In genomic region chr2:85899284-85899683, GRCh38 we compare ENCODE assay signal across 20 cellular contexts.
"Had no signal": no experiment of that assay in that cellular context is flagged by ENCODE, and none has a peak within 500 bp of the region (broad histone marks: within the 10 kb centered on the region; RNA-seq: fewer than 3 reads in every experiment).

No MANE protein-coding gene starts in this region.

- H3K4me3 ChIP-seq: adrenal gland, neural progenitor cell, psoas muscle, right atrium auricular region, spleen, tibial nerve had no signal

- H3K27ac ChIP-seq: adrenal gland, neural progenitor cell, psoas muscle, right atrium auricular region, spleen, tibial nerve had no signal

- ATAC-seq: activated CD8-positive, alpha-beta memory T cell treated with anti-CD3 and anti-CD28 coated beads, Interleukin-2, amount 10 ng/mL, durations not matched to agents 7 days and 5 days; effector memory CD8-positive, alpha-beta T cell; esophagus mucosa had no signal

- H3K27ac Mint-ChIP-seq: activated CD8-positive, alpha-beta memory T cell treated with anti-CD3 and anti-CD28 coated beads, Interleukin-2, amount 10 ng/mL, durations not matched to agents 7 days and 5 days; activated naive CD4-positive, alpha-beta T cell treated with anti-CD3 and anti-CD28 coated beads, Interleukin-2, amount 50 U/mL, for 24 hours; activated T-helper 1 cell treated with anti-CD3 and anti-CD28 coated beads, Interleukin-12 subunit alpha, Interleukin-12 subunit beta, Interleukin-2, Interleukin-4 antibody, amounts not matched to agents 30 ng/mL and 10 ng/mL and 1 ng/mL, durations not matched to agents 14 hours and 24 hours and 36 hours; memory B cell; neural progenitor cell had no signal

- DNase-seq: activated CD4-positive, alpha-beta memory T cell treated with anti-CD3 and anti-CD28 coated beads for 36 hours; activated CD4-positive, alpha-beta T cell treated with anti-CD3 and anti-CD28 coated beads for 48 hours; activated CD8-positive, alpha-beta memory T cell treated with anti-CD3 and anti-CD28 coated beads, Interleukin-2, amount 10 ng/mL, durations not matched to agents 7 days and 5 days; activated gamma-delta T cell treated with Interleukin-2 at 50 U/mL for 16 hours; adrenal gland; central memory CD4-positive, alpha-beta T cell; effector memory CD8-positive, alpha-beta T cell; foreskin melanocyte; psoas muscle; spleen; stimulated activated CD4-positive, alpha-beta T cell treated with anti-CD3 and anti-CD28 coated beads, Interleukin-4, amount 100 ng/mL, for 1 hour; stimulated activated naive CD4-positive, alpha-beta T cell treated with Interleukin-2 at 50 U/mL for 16 hours; SW 1271 had no signal

- H3K4me2 ChIP-seq: neural progenitor cell had no signal

- H3K9ac ChIP-seq: neural progenitor cell had no signal

- H3K4me1 ChIP-seq: right atrium auricular region, tibial nerve had no signal

- H3K9me3 ChIP-seq: adrenal gland, psoas muscle, right atrium auricular region, tibial nerve had no signal

- H3K36me3 ChIP-seq: adrenal gland, neural progenitor cell, right atrium auricular region, tibial nerve had no signal

- H3K4me3 Mint-ChIP-seq: activated CD4-positive, alpha-beta memory T cell treated with anti-CD3 and anti-CD28 coated beads for 36 hours; activated CD8-positive, alpha-beta memory T cell treated with anti-CD3 and anti-CD28 coated beads, Interleukin-2, amount 10 ng/mL, durations not matched to agents 7 days and 5 days; activated naive CD4-positive, alpha-beta T cell treated with anti-CD3 and anti-CD28 coated beads, Interleukin-2, amount 50 U/mL, for 24 hours; activated T-helper 1 cell treated with anti-CD3 and anti-CD28 coated beads, Interleukin-12 subunit alpha, Interleukin-12 subunit beta, Interleukin-2, Interleukin-4 antibody, amounts not matched to agents 30 ng/mL and 10 ng/mL and 1 ng/mL, durations not matched to agents 14 hours and 24 hours and 36 hours; effector memory CD8-positive, alpha-beta T cell; memory B cell; neural progenitor cell had no signal

- H3K27me3 Mint-ChIP-seq: activated CD4-positive, alpha-beta memory T cell treated with anti-CD3 and anti-CD28 coated beads for 36 hours; activated CD8-positive, alpha-beta memory T cell treated with anti-CD3 and anti-CD28 coated beads, Interleukin-2, amount 10 ng/mL, durations not matched to agents 7 days and 5 days; activated naive CD4-positive, alpha-beta T cell treated with anti-CD3 and anti-CD28 coated beads, Interleukin-2, amount 50 U/mL, for 24 hours; effector memory CD8-positive, alpha-beta T cell; memory B cell had no signal

- H3K27me3 ChIP-seq: adrenal gland, neural progenitor cell, right atrium auricular region, spleen, tibial nerve had no signal

- H3K9me3 Mint-ChIP-seq: activated naive CD4-positive, alpha-beta T cell treated with anti-CD3 and anti-CD28 coated beads, Interleukin-2, amount 50 U/mL, for 24 hours; effector memory CD8-positive, alpha-beta T cell had no signal
